Comparison of ENCODE assay signal across 19 cellular contexts in genomic region chr6:52393780-52394179, GRCh38. TPM values are rescaled to one million over a fixed set of nuclear protein-coding genes. Genes with fewer than 3 reads are reported as not detected.
DNase-seq lines count a peak whose midpoint lies in the region; ATAC-seq and TF ChIP-seq lines count a peak whose summit lies in the region.
"Had no signal": no experiment of that assay in that cellular context is flagged by ENCODE, and none has a peak within 500 bp of the region (broad histone marks: within the 10 kb centered on the region; RNA-seq: fewer than 3 reads in every experiment).

No MANE protein-coding gene starts in this region.

- peak overlapping the region; percentile 32 for H3K4me3 Mint-ChIP-seq in activated naive CD4-positive, alpha-beta T cell treated with anti-CD3 and anti-CD28 coated beads for 36 hours
- H3K4me3 Mint-ChIP-seq in activated CD8-positive, alpha-beta T cell treated with anti-CD3 and anti-CD28 coated beads, Interleukin-2, amount 10 ng/mL, durations not matched to agents 7 days and 5 days: peak overlapping the region; percentile 27
- peak overlapping the region; percentile 29 for H3K4me3 Mint-ChIP-seq in stimulated activated effector memory CD8-positive, alpha-beta T cell treated with anti-CD3 and anti-CD28 coated beads, Interleukin-12 subunit alpha, Interleukin-12 subunit beta, amount 100 ng/mL, for 72 hours

- no peak overlapping the region for H3K27ac ChIP-seq in HEK293 (ENCODE audit: extremely low read depth, low read depth, low read length)
- H3K27ac ChIP-seq in Karpas-422 (ENCODE audit: low read length): no peak overlapping the region
- H3K27ac ChIP-seq: gastroesophageal sphincter, HL-60, right atrium auricular region, tibial nerve had no signal

- TF ChIP-seq CTCF in HEK293 (tag by site-specific recombination; IDR thresholded peaks at IDR 0.05): no peak

- peaks cover 2% of the 10 kb centered on the region for H3K36me3 Mint-ChIP-seq in activated naive CD4-positive, alpha-beta T cell treated with anti-CD3 and anti-CD28 coated beads for 36 hours (ENCODE audit: low read depth)
- H3K36me3 Mint-ChIP-seq in activated CD8-positive, alpha-beta T cell treated with anti-CD3 and anti-CD28 coated beads, Interleukin-2, amount 10 ng/mL, durations not matched to agents 7 days and 5 days (ENCODE audit: low read depth): peaks cover 26% of the 10 kb centered on the region
- no peaks in the 10 kb centered on the region for H3K36me3 Mint-ChIP-seq in stimulated activated effector memory CD8-positive, alpha-beta T cell treated with anti-CD3 and anti-CD28 coated beads, Interleukin-12 subunit alpha, Interleukin-12 subunit beta, amount 100 ng/mL, for 72 hours

- H3K9me3 Mint-ChIP-seq in activated naive CD4-positive, alpha-beta T cell treated with anti-CD3 and anti-CD28 coated beads for 36 hours: no peaks in the 10 kb centered on the region
- no peaks in the 10 kb centered on the region for H3K9me3 Mint-ChIP-seq in activated CD8-positive, alpha-beta T cell treated with anti-CD3 and anti-CD28 coated beads, Interleukin-2, amount 10 ng/mL, durations not matched to agents 7 days and 5 days (ENCODE audit: insufficient read depth)
- H3K9me3 Mint-ChIP-seq in stimulated activated effector memory CD8-positive, alpha-beta T cell treated with anti-CD3 and anti-CD28 coated beads, Interleukin-12 subunit alpha, Interleukin-12 subunit beta, amount 100 ng/mL, for 72 hours: peaks cover 6% of the 10 kb centered on the region

- no peak for ATAC-seq in activated CD8-positive, alpha-beta T cell treated with anti-CD3 and anti-CD28 coated beads, Interleukin-2, amount 10 ng/mL, durations not matched to agents 7 days and 5 days
- no peak for ATAC-seq in stimulated activated effector memory CD8-positive, alpha-beta T cell treated with anti-CD3 and anti-CD28 coated beads, Interleukin-12 subunit alpha, Interleukin-12 subunit beta, amount 100 ng/mL, for 72 hours
- ATAC-seq: gastroesophageal sphincter had no signal

- intact Hi-C loops in activated naive CD4-positive, alpha-beta T cell treated with anti-CD3 and anti-CD28 coated beads for 36 hours (cut with micrococcal nuclease): loop anchor here (1.0 to 10.0 kb wide), 12 partner anchors 31 to 1031 kb away; partner anchors contain the start of genes FBXO9 and PAQR8

- H4K20me1 ChIP-seq in Karpas-422 (ENCODE audit: insufficient read depth, low read depth, low read length): no peaks in the 10 kb centered on the region

- CTCF ChIA-PET in activated naive CD4-positive, alpha-beta T cell treated with anti-CD3 and anti-CD28 coated beads for 36 hours (lab: Charles Lee): no interaction called here
- CTCF ChIA-PET in HEK293 (lab: Yijun Ruan, JAX): no interaction called here
- CTCF ChIA-PET in activated CD8-positive, alpha-beta T cell treated with anti-CD3 and anti-CD28 coated beads, Interleukin-2, amount 10 ng/mL, durations not matched to agents 7 days and 5 days (lab: Charles Lee): interaction anchor here (1.2 to 1.5 kb wide), 2 partner anchors 42 to 107 kb away, joined by 3 to 8 read pairs; no protein-coding TSS in a partner anchor

- peaks cover 94% of the 10 kb centered on the region for H3K4me1 Mint-ChIP-seq in activated naive CD4-positive, alpha-beta T cell treated with anti-CD3 and anti-CD28 coated beads for 36 hours (ENCODE audit: low read depth)
- peaks cover 95% of the 10 kb centered on the region for H3K4me1 Mint-ChIP-seq in activated CD8-positive, alpha-beta T cell treated with anti-CD3 and anti-CD28 coated beads, Interleukin-2, amount 10 ng/mL, durations not matched to agents 7 days and 5 days (ENCODE audit: low read depth)
- peaks cover 78% of the 10 kb centered on the region for H3K4me1 Mint-ChIP-seq in stimulated activated effector memory CD8-positive, alpha-beta T cell treated with anti-CD3 and anti-CD28 coated beads, Interleukin-12 subunit alpha, Interleukin-12 subunit beta, amount 100 ng/mL, for 72 hours

- H3K4me1 ChIP-seq in HEK293 (ENCODE audit: control insufficient read depth, insufficient read depth, low read length): peaks cover 5% of the 10 kb centered on the region
- H3K4me1 ChIP-seq in Karpas-422 (ENCODE audit: low read length): peaks cover 1% of the 10 kb centered on the region

- H3K9me3 ChIP-seq in HEK293 (ENCODE audit: control insufficient read depth, insufficient read depth, low read depth, low read length) (no peaks in the 10 kb centered on the region), Karpas-422 (ENCODE audit: low read length) (no peaks in the 10 kb centered on the region)
- H3K9me3 ChIP-seq: gastroesophageal sphincter, right atrium auricular region, tibial nerve had no signal

- H3K27me3 Mint-ChIP-seq in activated naive CD4-positive, alpha-beta T cell treated with anti-CD3 and anti-CD28 coated beads for 36 hours (ENCODE audit: low read depth): no peaks in the 10 kb centered on the region
- no peaks in the 10 kb centered on the region for H3K27me3 Mint-ChIP-seq in activated CD8-positive, alpha-beta T cell treated with anti-CD3 and anti-CD28 coated beads, Interleukin-2, amount 10 ng/mL, durations not matched to agents 7 days and 5 days (ENCODE audit: low read depth)

- no peaks in the 10 kb centered on the region for H3K9me2 ChIP-seq in Karpas-422 (replicated peaks; ENCODE audit: insufficient read depth, low read length)

- H3K36me3 ChIP-seq in HEK293 (ENCODE audit: control insufficient read depth in 2 of 2, insufficient read depth in 1 of 2, low read length in 2 of 2) (no peaks in the 10 kb centered on the region), Karpas-422 (ENCODE audit: insufficient read depth, low read length) (no peaks in the 10 kb centered on the region)
- H3K36me3 ChIP-seq: gastroesophageal sphincter, right atrium auricular region, tibial nerve had no signal

- no peak overlapping the region for H3K9ac ChIP-seq in Karpas-422 (ENCODE audit: low read length)

- no peak overlapping the region for H3K4me2 ChIP-seq in Karpas-422 (ENCODE audit: low read depth, low read length, poor library complexity, severe bottlenecking)

- POLR2A ChIA-PET in HEK293 (lab: Yijun Ruan, JAX): no interaction called here
- POLR2A ChIA-PET in activated CD8-positive, alpha-beta T cell treated with anti-CD3 and anti-CD28 coated beads, Interleukin-2, amount 10 ng/mL, durations not matched to agents 7 days and 5 days (lab: Charles Lee): interaction anchor here (1.2 kb wide), 2 partner anchors 91 to 108 kb away, joined by 3 read pairs; no protein-coding TSS in a partner anchor

- no peak overlapping the region for H2AFZ ChIP-seq in Karpas-422 (ENCODE audit: low read length)

- H3K27ac Mint-ChIP-seq in activated naive CD4-positive, alpha-beta T cell treated with anti-CD3 and anti-CD28 coated beads for 36 hours: peak overlapping the region; percentile 80
- peak overlapping the region; percentile 78 for H3K27ac Mint-ChIP-seq in activated CD8-positive, alpha-beta T cell treated with anti-CD3 and anti-CD28 coated beads, Interleukin-2, amount 10 ng/mL, durations not matched to agents 7 days and 5 days
- H3K27ac Mint-ChIP-seq in stimulated activated effector memory CD8-positive, alpha-beta T cell treated with anti-CD3 and anti-CD28 coated beads, Interleukin-12 subunit alpha, Interleukin-12 subunit beta, amount 100 ng/mL, for 72 hours: peak overlapping the region; percentile 11

- H3K79me2 ChIP-seq in Karpas-422 (ENCODE audit: low read length): no peaks in the 10 kb centered on the region

- no peaks in the 10 kb centered on the region for H3K27me3 ChIP-seq in Karpas-422 (ENCODE audit: low read length)
- H3K27me3 ChIP-seq: gastroesophageal sphincter, right atrium auricular region, tibial nerve had no signal

- no peak for DNase-seq in activated naive CD4-positive, alpha-beta T cell treated with anti-CD3 and anti-CD28 coated beads for 36 hours
- no peak for DNase-seq in activated naive CD4-positive, alpha-beta T cell (lab: John Stamatoyannopoulos, UW)
- no peak for DNase-seq in activated CD8-positive, alpha-beta T cell treated with anti-CD3 and anti-CD28 coated beads, Interleukin-2, amount 10 ng/mL, durations not matched to agents 7 days and 5 days
- no peak for DNase-seq in stimulated activated effector memory CD8-positive, alpha-beta T cell treated with anti-CD3 and anti-CD28 coated beads, Interleukin-12 subunit alpha, Interleukin-12 subunit beta, amount 100 ng/mL, for 72 hours (ENCODE audit: low spot score in 2 of 2)
- DNase-seq in inferior parietal cortex (ENCODE audit: extremely low spot score) (no peak), mucosa of gallbladder (ENCODE audit: low spot score) (no peak), Karpas-422 (no peak)
- DNase-seq: activated CD8-positive, alpha-beta memory T cell treated with anti-CD3 and anti-CD28 coated beads, Interleukin-2, amount 50 U/mL, for 4 hours; aorta; H7; Kasumi-1; NCI-H146; NCI-H446 treated with DMSO at 0.1 percent for 48 hours; OCI-M1 had no signal

- H3K4me3 ChIP-seq in HEK293 (ENCODE audit: low read depth, low read length) (no peak overlapping the region), Karpas-422 (ENCODE audit: low read length) (no peak overlapping the region)
- H3K4me3 ChIP-seq: gastroesophageal sphincter, right atrium auricular region, tibial nerve had no signal

TF ChIP-seq in HEK293, 187 proteins besides CTCF, POLR2A, EP300 and RAD21 (continues in another document):
- no peak for TF ChIP-seq ZNF560 (tag by site-specific recombination; IDR thresholded peaks at IDR 0.05; ENCODE audit: borderline replicate concordance)

RNA-seq across cellular contexts. Expression of gene EFHC1, which starts 26.4 kb away (rescaled TPM):
- total RNA-seq in activated naive CD4-positive, alpha-beta T cell treated with anti-CD3 and anti-CD28 coated beads for 36 hours: 1 to 10 TPM; 1.2 to 3.1 TPM
- 1 to 10 TPM; 1.4 to 2.5 TPM for total RNA-seq in activated CD8-positive, alpha-beta T cell treated with anti-CD3 and anti-CD28 coated beads, Interleukin-2, amount 10 ng/mL, durations not matched to agents 7 days and 5 days
- total RNA-seq in mucosa of gallbladder: 27.8 TPM
- total RNA-seq in Karpas-422 (2014; rRNA removed; shearing (Covaris generic); ENCODE audit: low replicate concordance): 22.5 and 44.0 TPM in 2 replicates

RNA-seq across cellular contexts. Expression of gene PAQR8, which starts 31.8 kb away (rescaled TPM):
- 1 to 10 TPM; 6.8 to 9.2 TPM for total RNA-seq in activated naive CD4-positive, alpha-beta T cell treated with anti-CD3 and anti-CD28 coated beads for 36 hours
- 10 to 100 TPM; 23.0 to 25.7 TPM for total RNA-seq in activated CD8-positive, alpha-beta T cell treated with anti-CD3 and anti-CD28 coated beads, Interleukin-2, amount 10 ng/mL, durations not matched to agents 7 days and 5 days
- total RNA-seq in mucosa of gallbladder: 23.2 TPM
- 0.29 and 1.2 TPM in 2 replicates for total RNA-seq in Karpas-422 (2014; rRNA removed; shearing (Covaris generic); ENCODE audit: low replicate concordance)

Comparison
In these comparisons a context has a peak if more than half of its experiments do, and no peak if none do; other contexts are left out.
1. H3K27ac Mint-ChIP-seq: peak in every context shown above with its lines; median percentile 80 in activated naive CD4-positive, alpha-beta T cell treated with anti-CD3 and anti-CD28 coated beads for 36 hours; 78 in activated CD8-positive, alpha-beta T cell treated with anti-CD3 and anti-CD28 coated beads, Interleukin-2, amount 10 ng/mL, durations not matched to agents 7 days and 5 days; 11 in stimulated activated effector memory CD8-positive, alpha-beta T cell treated with anti-CD3 and anti-CD28 coated beads, Interleukin-12 subunit alpha, Interleukin-12 subunit beta, amount 100 ng/mL, for 72 hours.